Comparison of ENCODE assay signal across 13 cellular contexts in the genomic region with DNA sequence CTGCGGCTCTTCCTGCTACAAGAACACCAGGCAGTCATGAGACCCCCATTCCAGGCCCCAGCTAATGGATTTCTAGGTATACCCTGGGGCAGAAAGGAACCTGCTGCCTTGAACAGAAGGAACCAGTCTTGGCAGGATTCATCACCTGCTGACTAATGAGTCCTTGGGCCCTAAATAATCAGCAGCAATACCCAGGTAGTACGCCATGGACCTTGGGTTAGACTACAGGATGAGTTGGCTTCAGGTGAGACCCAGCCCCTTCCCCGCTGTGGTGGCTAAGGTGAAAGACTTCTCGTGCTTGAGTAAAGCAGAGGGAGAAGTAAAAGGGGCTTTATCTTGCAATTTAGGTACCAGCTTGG.
"Had no signal": no experiment of that assay in that cellular context is flagged by ENCODE, and none has a peak within 500 bp of the region (broad histone marks: within the 10 kb centered on the region; RNA-seq: fewer than 3 reads in every experiment).

No MANE protein-coding gene starts in this region.

- H3K9me3 ChIP-seq: testis, upper lobe of right lung had no signal

- DNase-seq: activated CD8-positive, alpha-beta T cell treated with anti-CD3 and anti-CD28 coated beads for 36 hours; activated effector memory CD4-positive, alpha-beta T cell treated with anti-CD3 and anti-CD28 coated beads, Interleukin-2, amount 50 U/mL, for 16 hours; activated T-cell treated with anti-CD3 and anti-CD28 coated beads, Interleukin-2, amount 50 U/mL, for 4 hours; brain microvascular endothelial cell; erythroblast; naive B cell; stimulated activated CD4-positive, alpha-beta T cell treated with anti-CD3 and anti-CD28 coated beads, Interleukin-1b, Interleukin-23, amount 100 ng/mL, for 48 hours; stomach; testis; upper lobe of right lung had no signal

- H3K4me3 Mint-ChIP-seq: activated CD8-positive, alpha-beta T cell treated with anti-CD3 and anti-CD28 coated beads for 36 hours; activated naive CD4-positive, alpha-beta T cell treated with anti-CD3 and anti-CD28 coated beads, Interleukin-2, amount 50 U/mL, for 24 hours; activated T-cell treated with anti-CD3 and anti-CD28 coated beads, Interleukin-2, amount 50 U/mL, for 4 hours; naive B cell; neural progenitor cell had no signal

- H3K4me1 Mint-ChIP-seq: activated naive CD4-positive, alpha-beta T cell treated with anti-CD3 and anti-CD28 coated beads, Interleukin-2, amount 50 U/mL, for 24 hours; naive B cell; neural progenitor cell had no signal

- H3K4me1 ChIP-seq: neural progenitor cell, testis, upper lobe of right lung had no signal

- H3K27ac ChIP-seq: brain microvascular endothelial cell, neural progenitor cell, testis, upper lobe of right lung had no signal

- ATAC-seq: activated CD8-positive, alpha-beta T cell treated with anti-CD3 and anti-CD28 coated beads for 36 hours; activated T-cell treated with anti-CD3 and anti-CD28 coated beads, Interleukin-2, amount 50 U/mL, for 4 hours had no signal

- H3K27ac Mint-ChIP-seq: activated CD8-positive, alpha-beta T cell treated with anti-CD3 and anti-CD28 coated beads for 36 hours; activated naive CD4-positive, alpha-beta T cell treated with anti-CD3 and anti-CD28 coated beads, Interleukin-2, amount 50 U/mL, for 24 hours; naive B cell; neural progenitor cell had no signal

- H3K27me3 Mint-ChIP-seq: activated CD8-positive, alpha-beta T cell treated with anti-CD3 and anti-CD28 coated beads for 36 hours had no signal

- H2AFZ ChIP-seq: neural progenitor cell had no signal

- H3K27me3 ChIP-seq: brain microvascular endothelial cell, neural progenitor cell, stomach, testis, upper lobe of right lung had no signal

- H3K4me3 ChIP-seq: lung, neural progenitor cell, stomach, testis, upper lobe of right lung had no signal

- H3K36me3 ChIP-seq: brain microvascular endothelial cell, neural progenitor cell, upper lobe of right lung had no signal

- H3K9ac ChIP-seq: neural progenitor cell had no signal

- H3K4me2 ChIP-seq: neural progenitor cell had no signal
